1 cellular context compared by ENCODE assay signal in the genomic region with DNA sequence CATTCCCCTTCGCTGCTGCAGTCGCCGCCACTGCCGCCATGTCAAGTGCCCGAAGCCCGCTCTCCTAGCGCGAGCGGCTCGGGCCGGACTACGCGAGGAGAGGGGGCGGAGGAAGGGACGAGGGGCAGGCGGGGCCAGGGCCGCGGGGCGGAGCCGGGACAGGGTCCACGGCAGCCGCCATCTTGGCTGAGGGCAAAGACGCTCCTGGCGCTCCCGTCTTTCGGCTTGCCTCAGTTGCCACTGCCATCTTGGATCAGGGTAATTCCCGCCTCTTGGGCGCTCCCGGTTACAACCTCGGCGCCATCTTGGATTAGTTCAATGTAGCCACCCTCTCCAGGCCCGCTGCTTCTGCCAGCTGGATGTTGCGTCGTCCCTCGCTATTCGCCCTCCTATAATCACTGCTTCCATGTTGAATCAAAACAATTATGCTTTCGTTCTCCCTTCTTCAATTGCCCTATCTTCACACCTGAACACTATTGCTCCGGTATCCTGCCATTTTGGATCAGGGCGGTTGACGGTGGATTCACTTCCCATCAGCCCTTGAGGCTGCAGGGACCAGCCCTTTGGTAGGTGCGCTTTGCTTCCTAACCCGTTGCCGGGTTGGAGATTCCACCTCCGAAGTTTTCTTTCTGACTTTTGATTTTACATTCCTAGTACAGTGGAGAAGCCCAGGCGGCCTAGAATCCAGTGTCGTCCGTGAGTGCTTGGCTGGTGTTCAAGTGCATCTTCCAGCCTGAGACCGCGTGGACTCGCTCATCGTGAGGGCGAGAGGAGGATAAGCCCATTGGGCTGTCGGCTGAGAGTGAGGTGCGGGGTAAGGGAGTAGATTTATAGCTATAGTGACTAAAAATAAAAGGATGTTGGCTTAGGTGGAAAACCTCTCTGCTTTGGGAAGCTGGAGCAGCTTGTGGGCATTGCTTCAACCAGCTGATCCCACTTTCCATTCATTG.
TF ChIP-seq lines count a peak whose summit lies in the region.

A gene with protein sequence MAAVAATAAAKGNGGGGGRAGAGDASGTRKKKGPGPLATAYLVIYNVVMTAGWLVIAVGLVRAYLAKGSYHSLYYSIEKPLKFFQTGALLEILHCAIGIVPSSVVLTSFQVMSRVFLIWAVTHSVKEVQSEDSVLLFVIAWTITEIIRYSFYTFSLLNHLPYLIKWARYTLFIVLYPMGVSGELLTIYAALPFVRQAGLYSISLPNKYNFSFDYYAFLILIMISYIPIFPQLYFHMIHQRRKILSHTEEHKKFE (minus strand): TSS at position 66 of the 950 bp plus-strand sequence. CDS start 26 bp downstream, at position 40.

TF ChIP-seq in HepG2, 621 proteins besides CTCF, POLR2A, EP300 and RAD21 (continued from another document and continues in another):
- peak; percentile 81; the same call in 1 of the 2 replicates for TF ChIP-seq BRF2 (CRISPR knock-in tag; IDR thresholded peaks at IDR 0.05)
- no peak for TF ChIP-seq EEA1 (CRISPR knock-in tag; IDR thresholded peaks at IDR 0.05; ENCODE audit: borderline replicate concordance)
- TF ChIP-seq MXI1 (IDR thresholded peaks at IDR 0.05; ENCODE audit: borderline replicate concordance, low read depth, low read length) = peak; percentile 60; the same call in 2 of the 3 replicates
- no peak for TF ChIP-seq ZBTB46 (CRISPR knock-in tag; IDR thresholded peaks at IDR 0.05; ENCODE audit: borderline replicate concordance)
- peak; percentile 66 for TF ChIP-seq RBM39 (IDR thresholded peaks at IDR 0.05; ENCODE audit: low read depth, low read length, poor library complexity, severe bottlenecking)
- TF ChIP-seq, protein P1, sequence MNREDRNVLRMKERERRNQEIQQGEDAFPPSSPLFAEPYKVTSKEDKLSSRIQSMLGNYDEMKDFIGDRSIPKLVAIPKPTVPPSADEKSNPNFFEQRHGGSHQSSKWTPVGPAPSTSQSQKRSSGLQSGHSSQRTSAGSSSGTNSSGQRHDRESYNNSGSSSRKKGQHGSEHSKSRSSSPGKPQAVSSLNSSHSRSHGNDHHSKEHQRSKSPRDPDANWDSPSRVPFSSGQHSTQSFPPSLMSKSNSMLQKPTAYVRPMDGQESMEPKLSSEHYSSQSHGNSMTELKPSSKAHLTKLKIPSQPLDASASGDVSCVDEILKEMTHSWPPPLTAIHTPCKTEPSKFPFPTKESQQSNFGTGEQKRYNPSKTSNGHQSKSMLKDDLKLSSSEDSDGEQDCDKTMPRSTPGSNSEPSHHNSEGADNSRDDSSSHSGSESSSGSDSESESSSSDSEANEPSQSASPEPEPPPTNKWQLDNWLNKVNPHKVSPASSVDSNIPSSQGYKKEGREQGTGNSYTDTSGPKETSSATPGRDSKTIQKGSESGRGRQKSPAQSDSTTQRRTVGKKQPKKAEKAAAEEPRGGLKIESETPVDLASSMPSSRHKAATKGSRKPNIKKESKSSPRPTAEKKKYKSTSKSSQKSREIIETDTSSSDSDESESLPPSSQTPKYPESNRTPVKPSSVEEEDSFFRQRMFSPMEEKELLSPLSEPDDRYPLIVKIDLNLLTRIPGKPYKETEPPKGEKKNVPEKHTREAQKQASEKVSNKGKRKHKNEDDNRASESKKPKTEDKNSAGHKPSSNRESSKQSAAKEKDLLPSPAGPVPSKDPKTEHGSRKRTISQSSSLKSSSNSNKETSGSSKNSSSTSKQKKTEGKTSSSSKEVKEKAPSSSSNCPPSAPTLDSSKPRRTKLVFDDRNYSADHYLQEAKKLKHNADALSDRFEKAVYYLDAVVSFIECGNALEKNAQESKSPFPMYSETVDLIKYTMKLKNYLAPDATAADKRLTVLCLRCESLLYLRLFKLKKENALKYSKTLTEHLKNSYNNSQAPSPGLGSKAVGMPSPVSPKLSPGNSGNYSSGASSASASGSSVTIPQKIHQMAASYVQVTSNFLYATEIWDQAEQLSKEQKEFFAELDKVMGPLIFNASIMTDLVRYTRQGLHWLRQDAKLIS (CRISPR knock-in tag; IDR thresholded peaks at IDR 0.05) = 0 out of 2 replicates have a peak, but pooled peaks have one; percentile 46
- no peak for TF ChIP-seq POLR2AphosphoS2 (IDR thresholded peaks at IDR 0.05; ENCODE audit: low read depth, low read length)
- TF ChIP-seq FOXK2 (IDR thresholded peaks at IDR 0.05) = no peak
- TF ChIP-seq ZBTB4 (CRISPR knock-in tag; IDR thresholded peaks at IDR 0.05; ENCODE audit: borderline replicate concordance) = no peak
- no peak for TF ChIP-seq RFX5 (IDR thresholded peaks at IDR 0.05; ENCODE audit: low read depth, low read length)
- TF ChIP-seq, protein P2, sequence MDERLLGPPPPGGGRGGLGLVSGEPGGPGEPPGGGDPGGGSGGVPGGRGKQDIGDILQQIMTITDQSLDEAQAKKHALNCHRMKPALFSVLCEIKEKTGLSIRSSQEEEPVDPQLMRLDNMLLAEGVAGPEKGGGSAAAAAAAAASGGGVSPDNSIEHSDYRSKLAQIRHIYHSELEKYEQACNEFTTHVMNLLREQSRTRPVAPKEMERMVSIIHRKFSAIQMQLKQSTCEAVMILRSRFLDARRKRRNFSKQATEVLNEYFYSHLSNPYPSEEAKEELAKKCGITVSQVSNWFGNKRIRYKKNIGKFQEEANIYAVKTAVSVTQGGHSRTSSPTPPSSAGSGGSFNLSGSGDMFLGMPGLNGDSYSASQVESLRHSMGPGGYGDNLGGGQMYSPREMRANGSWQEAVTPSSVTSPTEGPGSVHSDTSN (CRISPR knock-in tag; IDR thresholded peaks at IDR 0.05) = no peak
- no peak for TF ChIP-seq MTF1 (CRISPR knock-in tag; IDR thresholded peaks at IDR 0.05)
- TF ChIP-seq SIX1 (CRISPR knock-in tag; IDR thresholded peaks at IDR 0.05; ENCODE audit: borderline replicate concordance) = no peak
- peak; percentile 42 for TF ChIP-seq ZNF12 (CRISPR knock-in tag; IDR thresholded peaks at IDR 0.05)
- peak; percentile 28; the same call in 1 of the 2 replicates for TF ChIP-seq ZSCAN29 (CRISPR knock-in tag; conservative IDR thresholded peaks at IDR 0.05)
- no peak for TF ChIP-seq ZZZ3 (CRISPR knock-in tag; IDR thresholded peaks at IDR 0.05; ENCODE audit: borderline replicate concordance)
- no peak for TF ChIP-seq KLF9 (CRISPR knock-in tag; IDR thresholded peaks at IDR 0.05; ENCODE audit: low read depth)
- TF ChIP-seq, protein P3, sequence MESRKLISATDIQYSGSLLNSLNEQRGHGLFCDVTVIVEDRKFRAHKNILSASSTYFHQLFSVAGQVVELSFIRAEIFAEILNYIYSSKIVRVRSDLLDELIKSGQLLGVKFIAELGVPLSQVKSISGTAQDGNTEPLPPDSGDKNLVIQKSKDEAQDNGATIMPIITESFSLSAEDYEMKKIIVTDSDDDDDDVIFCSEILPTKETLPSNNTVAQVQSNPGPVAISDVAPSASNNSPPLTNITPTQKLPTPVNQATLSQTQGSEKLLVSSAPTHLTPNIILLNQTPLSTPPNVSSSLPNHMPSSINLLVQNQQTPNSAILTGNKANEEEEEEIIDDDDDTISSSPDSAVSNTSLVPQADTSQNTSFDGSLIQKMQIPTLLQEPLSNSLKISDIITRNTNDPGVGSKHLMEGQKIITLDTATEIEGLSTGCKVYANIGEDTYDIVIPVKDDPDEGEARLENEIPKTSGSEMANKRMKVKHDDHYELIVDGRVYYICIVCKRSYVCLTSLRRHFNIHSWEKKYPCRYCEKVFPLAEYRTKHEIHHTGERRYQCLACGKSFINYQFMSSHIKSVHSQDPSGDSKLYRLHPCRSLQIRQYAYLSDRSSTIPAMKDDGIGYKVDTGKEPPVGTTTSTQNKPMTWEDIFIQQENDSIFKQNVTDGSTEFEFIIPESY (CRISPR knock-in tag; IDR thresholded peaks at IDR 0.05) = no peak
- no peak for TF ChIP-seq ELF4 (CRISPR knock-in tag; IDR thresholded peaks at IDR 0.05; ENCODE audit: borderline replicate concordance)
- TF ChIP-seq, protein P4, sequence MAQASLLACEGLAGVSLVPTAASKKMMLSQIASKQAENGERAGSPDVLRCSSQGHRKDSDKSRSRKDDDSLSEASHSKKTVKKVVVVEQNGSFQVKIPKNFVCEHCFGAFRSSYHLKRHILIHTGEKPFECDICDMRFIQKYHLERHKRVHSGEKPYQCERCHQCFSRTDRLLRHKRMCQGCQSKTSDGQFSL (CRISPR knock-in tag; IDR thresholded peaks at IDR 0.05) = no peak
- no peak; the same call in 1 of the 2 replicates for TF ChIP-seq ZFP90 (CRISPR knock-in tag; IDR thresholded peaks at IDR 0.05; ENCODE audit: borderline replicate concordance)
- TF ChIP-seq, protein P5, sequence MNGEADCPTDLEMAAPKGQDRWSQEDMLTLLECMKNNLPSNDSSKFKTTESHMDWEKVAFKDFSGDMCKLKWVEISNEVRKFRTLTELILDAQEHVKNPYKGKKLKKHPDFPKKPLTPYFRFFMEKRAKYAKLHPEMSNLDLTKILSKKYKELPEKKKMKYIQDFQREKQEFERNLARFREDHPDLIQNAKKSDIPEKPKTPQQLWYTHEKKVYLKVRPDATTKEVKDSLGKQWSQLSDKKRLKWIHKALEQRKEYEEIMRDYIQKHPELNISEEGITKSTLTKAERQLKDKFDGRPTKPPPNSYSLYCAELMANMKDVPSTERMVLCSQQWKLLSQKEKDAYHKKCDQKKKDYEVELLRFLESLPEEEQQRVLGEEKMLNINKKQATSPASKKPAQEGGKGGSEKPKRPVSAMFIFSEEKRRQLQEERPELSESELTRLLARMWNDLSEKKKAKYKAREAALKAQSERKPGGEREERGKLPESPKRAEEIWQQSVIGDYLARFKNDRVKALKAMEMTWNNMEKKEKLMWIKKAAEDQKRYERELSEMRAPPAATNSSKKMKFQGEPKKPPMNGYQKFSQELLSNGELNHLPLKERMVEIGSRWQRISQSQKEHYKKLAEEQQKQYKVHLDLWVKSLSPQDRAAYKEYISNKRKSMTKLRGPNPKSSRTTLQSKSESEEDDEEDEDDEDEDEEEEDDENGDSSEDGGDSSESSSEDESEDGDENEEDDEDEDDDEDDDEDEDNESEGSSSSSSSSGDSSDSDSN (CRISPR knock-in tag; IDR thresholded peaks at IDR 0.05) = no peak; the same call in 1 of the 2 replicates
- TF ChIP-seq TP53 (CRISPR knock-in tag; conservative IDR thresholded peaks at IDR 0.05) = no peak
- TF ChIP-seq PAF1 (CRISPR knock-in tag; IDR thresholded peaks at IDR 0.05) = no peak
- TF ChIP-seq, protein P6, sequence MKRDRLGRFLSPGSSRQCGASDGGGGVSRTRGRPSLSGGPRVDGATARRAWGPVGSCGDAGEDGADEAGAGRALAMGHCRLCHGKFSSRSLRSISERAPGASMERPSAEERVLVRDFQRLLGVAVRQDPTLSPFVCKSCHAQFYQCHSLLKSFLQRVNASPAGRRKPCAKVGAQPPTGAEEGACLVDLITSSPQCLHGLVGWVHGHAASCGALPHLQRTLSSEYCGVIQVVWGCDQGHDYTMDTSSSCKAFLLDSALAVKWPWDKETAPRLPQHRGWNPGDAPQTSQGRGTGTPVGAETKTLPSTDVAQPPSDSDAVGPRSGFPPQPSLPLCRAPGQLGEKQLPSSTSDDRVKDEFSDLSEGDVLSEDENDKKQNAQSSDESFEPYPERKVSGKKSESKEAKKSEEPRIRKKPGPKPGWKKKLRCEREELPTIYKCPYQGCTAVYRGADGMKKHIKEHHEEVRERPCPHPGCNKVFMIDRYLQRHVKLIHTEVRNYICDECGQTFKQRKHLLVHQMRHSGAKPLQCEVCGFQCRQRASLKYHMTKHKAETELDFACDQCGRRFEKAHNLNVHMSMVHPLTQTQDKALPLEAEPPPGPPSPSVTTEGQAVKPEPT (CRISPR knock-in tag; IDR thresholded peaks at IDR 0.05; ENCODE audit: low read depth) = no peak
- TF ChIP-seq ZNF552 (CRISPR knock-in tag; IDR thresholded peaks at IDR 0.05; ENCODE audit: borderline replicate concordance) = no peak
- TF ChIP-seq ZEB1 (IDR thresholded peaks at IDR 0.05; ENCODE audit: insufficient replicate concordance, low read depth) = peak; percentile 69
- TF ChIP-seq ZBTB21 (CRISPR knock-in tag; IDR thresholded peaks at IDR 0.05) = no peak
- TF ChIP-seq SIN3B (IDR thresholded peaks at IDR 0.05; ENCODE audit: low read length) = no peak
- no peak for TF ChIP-seq ZNF83 (CRISPR knock-in tag; IDR thresholded peaks at IDR 0.05; ENCODE audit: borderline replicate concordance)
- TF ChIP-seq, protein P7, sequence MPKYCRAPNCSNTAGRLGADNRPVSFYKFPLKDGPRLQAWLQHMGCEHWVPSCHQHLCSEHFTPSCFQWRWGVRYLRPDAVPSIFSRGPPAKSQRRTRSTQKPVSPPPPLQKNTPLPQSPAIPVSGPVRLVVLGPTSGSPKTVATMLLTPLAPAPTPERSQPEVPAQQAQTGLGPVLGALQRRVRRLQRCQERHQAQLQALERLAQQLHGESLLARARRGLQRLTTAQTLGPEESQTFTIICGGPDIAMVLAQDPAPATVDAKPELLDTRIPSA (CRISPR knock-in tag; IDR thresholded peaks at IDR 0.05; ENCODE audit: borderline replicate concordance) = no peak
- TF ChIP-seq SYNCRIP (IDR thresholded peaks at IDR 0.05; ENCODE audit: insufficient read depth, low read depth, low read length) = no peak
